8 cellular contexts compared by ENCODE assay signal in genomic region chr4:143558823-143559756, GRCh38. TPM values are rescaled to one million over a fixed set of nuclear protein-coding genes. Genes with fewer than 3 reads are reported as not detected.
DNase-seq lines count a peak whose midpoint lies in the region; ATAC-seq and TF ChIP-seq lines count a peak whose summit lies in the region.

No MANE protein-coding gene starts in this region.

- H3K9ac ChIP-seq in Karpas-422 (ENCODE audit: low read length) = peak overlapping the region; percentile 75

- H4K20me1 ChIP-seq in Karpas-422 (ENCODE audit: insufficient read depth, low read depth, low read length) (no peaks in the 10 kb centered on the region), hepatocyte (ENCODE audit: insufficient read depth, poor library complexity, severe bottlenecking) (no peaks in the 10 kb centered on the region)

- peak; percentile 48 for DNase-seq in DMS79 (lab: John Stamatoyannopoulos, UW)
- peak; percentile 94 for DNase-seq in Karpas-422
- peak; percentile 53 to 72 (median 67) for DNase-seq in T-helper 1 cell
- peak in 49 of 58 donors; percentile 5 to 60 (median 31) for DNase-seq in anterior cingulate cortex (lab: John Stamatoyannopoulos, UW)
- peak; percentile 89 for DNase-seq in hepatocyte (ENCODE audit: low spot score)
- peak; percentile 68 for DNase-seq in renal cortical epithelial cell (ENCODE audit: low read depth)
- DNase-seq in NCI-H1048 (lab: John Stamatoyannopoulos, UW) = no peak

- no peaks in the 10 kb centered on the region for H3K9me3 ChIP-seq in Karpas-422 (ENCODE audit: low read length)
- no peaks in the 10 kb centered on the region for H3K9me3 ChIP-seq in hepatocyte (ENCODE audit: low read depth)

- H3K79me2 ChIP-seq in Karpas-422 (ENCODE audit: low read length) = peaks cover 19% of the 10 kb centered on the region
- H3K79me2 ChIP-seq in hepatocyte = no peaks in the 10 kb centered on the region

- H3K4me2 ChIP-seq in Karpas-422 (ENCODE audit: low read depth, low read length, poor library complexity, severe bottlenecking) (peak overlapping the region; percentile 65), hepatocyte (peak overlapping the region; percentile 87)

- no peaks in the 10 kb centered on the region for H3K9me2 ChIP-seq in Karpas-422 (replicated peaks; ENCODE audit: insufficient read depth, low read length)
- no peaks in the 10 kb centered on the region for H3K9me2 ChIP-seq in hepatocyte (replicated peaks; ENCODE audit: insufficient read depth)

- H3K27me3 ChIP-seq in Karpas-422 (ENCODE audit: low read length) = no peaks in the 10 kb centered on the region
- no peaks in the 10 kb centered on the region for H3K27me3 ChIP-seq in hepatocyte

- peaks cover 29% of the 10 kb centered on the region for H3K4me1 ChIP-seq in Karpas-422 (ENCODE audit: low read length)
- peaks cover 6% of the 10 kb centered on the region for H3K4me1 ChIP-seq in hepatocyte (ENCODE audit: insufficient read depth)

- H2AFZ ChIP-seq in Karpas-422 (ENCODE audit: low read length) (peak overlapping the region; percentile 79), hepatocyte (peak overlapping the region; percentile 64)

- H3K27ac ChIP-seq in Karpas-422 (ENCODE audit: low read length) (peak overlapping the region; percentile 39), hepatocyte (peak overlapping the region; percentile 87)

- H3K4me3 ChIP-seq in Karpas-422 (ENCODE audit: low read length) = peak overlapping the region; percentile 73
- peak overlapping the region; percentile 62 for H3K4me3 ChIP-seq in hepatocyte

- peak; percentile 90 for ATAC-seq in GM21528 (IDR thresholded peaks at IDR 0.05; ENCODE audit: low FRiP score, unreplicated experiment)

- whole genome bisulfite sequencing in hepatocyte (ENCODE audit: low lambda C conversion rate, missing lambda C conversion rate) = 13% methylated on average over 57 of the region's 57 CpGs

- H3K36me3 ChIP-seq in Karpas-422 (ENCODE audit: insufficient read depth, low read length) = peaks cover 14% of the 10 kb centered on the region; the same call in 1 of the 2 replicates
- no peaks in the 10 kb centered on the region for H3K36me3 ChIP-seq in hepatocyte (replicated peaks; ENCODE audit: insufficient read depth, low read depth)

- peak; percentile 75 for TF ChIP-seq CTCF in hepatocyte (IDR thresholded peaks at IDR 0.05; ENCODE audit: poor library complexity)

RNA-seq across cellular contexts. Expression of gene SMARCA5, which starts 45.6 kb away (rescaled TPM):
- 66.8 and 102 TPM in 2 replicates for total RNA-seq in Karpas-422 (2014; rRNA removed; shearing (Covaris generic); ENCODE audit: low replicate concordance)
- total RNA-seq in hepatocyte (53.4 and 73.0 TPM in 2 replicates), renal cortical epithelial cell (68.6 and 107 TPM in 2 replicates)
- 33.8 and 38.7 TPM in 2 replicates for polyA plus RNA-seq in hepatocyte
